8 cellular contexts compared by ENCODE assay signal in genomic region chr22:48492371-48493320, GRCh38.
A peak's percentile ranks its signal among the peaks of the same experiment; 100 is the strongest.
DNase-seq lines count a peak whose midpoint lies in the region; ATAC-seq and TF ChIP-seq lines count a peak whose summit lies in the region.

No MANE protein-coding gene starts in this region.

- H3K4me3 Mint-ChIP-seq in activated CD8-positive, alpha-beta T cell treated with anti-CD3 and anti-CD28 coated beads, Interleukin-2, amount 10 ng/mL, durations not matched to agents 7 days and 5 days: no peak overlapping the region

- no peaks in the 10 kb centered on the region for H3K4me1 Mint-ChIP-seq in activated CD8-positive, alpha-beta T cell treated with anti-CD3 and anti-CD28 coated beads, Interleukin-2, amount 10 ng/mL, durations not matched to agents 7 days and 5 days (ENCODE audit: low read depth)

- no peaks in the 10 kb centered on the region for H3K36me3 ChIP-seq in BJ (ENCODE audit: control insufficient read depth, insufficient read depth, low read length)

- H3K36me3 Mint-ChIP-seq in activated CD8-positive, alpha-beta T cell treated with anti-CD3 and anti-CD28 coated beads, Interleukin-2, amount 10 ng/mL, durations not matched to agents 7 days and 5 days (ENCODE audit: low read depth): no peaks in the 10 kb centered on the region

- DNase-seq in BJ (ENCODE audit: low read depth) (peak; percentile 1), NCI-H345 (lab: John Stamatoyannopoulos, UW) (peak; percentile 70), glomerular endothelial cell (ENCODE audit: extremely low read depth, low read depth, low spot score) (peak; percentile 18), pons (ENCODE audit: low spot score) (peak; percentile 74)
- peak; percentile 59 for DNase-seq in activated CD8-positive, alpha-beta T cell treated with anti-CD3 and anti-CD28 coated beads, Interleukin-2, amount 10 ng/mL, durations not matched to agents 7 days and 5 days
- no peak for DNase-seq in activated CD4-positive, CD25-positive, alpha-beta regulatory T cell treated with anti-CD3 and anti-CD28 coated beads, Interleukin-2, amount 50 U/mL, for 72 hours

- peak; percentile 89 for TF ChIP-seq CTCF in BJ (IDR thresholded peaks at IDR 0.05; ENCODE audit: insufficient read depth, low read depth, low read length)

- POLR2A ChIA-PET in BJ (lab: Charles Lee): no interaction called here
- POLR2A ChIA-PET in activated CD8-positive, alpha-beta T cell treated with anti-CD3 and anti-CD28 coated beads, Interleukin-2, amount 10 ng/mL, durations not matched to agents 7 days and 5 days (lab: Charles Lee): no interaction called here

- H3K27me3 ChIP-seq in BJ (ENCODE audit: control insufficient read depth, insufficient read depth, low read length): peaks cover 6% of the 10 kb centered on the region

- no peak overlapping the region for H3K27ac Mint-ChIP-seq in activated CD8-positive, alpha-beta T cell treated with anti-CD3 and anti-CD28 coated beads, Interleukin-2, amount 10 ng/mL, durations not matched to agents 7 days and 5 days

- H3K27me3 Mint-ChIP-seq in activated CD8-positive, alpha-beta T cell treated with anti-CD3 and anti-CD28 coated beads, Interleukin-2, amount 10 ng/mL, durations not matched to agents 7 days and 5 days (ENCODE audit: low read depth): peaks cover 40% of the 10 kb centered on the region

- H3K9me3 Mint-ChIP-seq in activated CD8-positive, alpha-beta T cell treated with anti-CD3 and anti-CD28 coated beads, Interleukin-2, amount 10 ng/mL, durations not matched to agents 7 days and 5 days (ENCODE audit: insufficient read depth): no peaks in the 10 kb centered on the region

- ATAC-seq in GM18907 (IDR thresholded peaks at IDR 0.05; ENCODE audit: unreplicated experiment) (peak; percentile 50), HG02970 (IDR thresholded peaks at IDR 0.05; ENCODE audit: low FRiP score, unreplicated experiment) (no peak)
- ATAC-seq in activated CD8-positive, alpha-beta T cell treated with anti-CD3 and anti-CD28 coated beads, Interleukin-2, amount 10 ng/mL, durations not matched to agents 7 days and 5 days: no peak

- no peak overlapping the region for H3K4me3 ChIP-seq in BJ (ENCODE audit: low read depth, low read length)

- CTCF ChIA-PET in BJ (lab: Yijun Ruan, JAX): interaction anchor here (0.6 to 2.3 kb wide), 7 partner anchors 11 to 1930 kb away, joined by 3 to 6 read pairs (median 3); no protein-coding TSS in a partner anchor
- CTCF ChIA-PET in activated CD8-positive, alpha-beta T cell treated with anti-CD3 and anti-CD28 coated beads, Interleukin-2, amount 10 ng/mL, durations not matched to agents 7 days and 5 days (lab: Charles Lee): interaction anchor here (1.7 kb wide), 1 partner anchor 1279 kb away, joined by 4 read pairs; no protein-coding TSS in a partner anchor
